ENCODE assay signal across 9 cellular contexts in genomic region chr5:32261198-32261597, GRCh38. TPM values are rescaled to one million over a fixed set of nuclear protein-coding genes. Genes with fewer than 3 reads are reported as not detected.
DNase-seq lines count a peak whose midpoint lies in the region; ATAC-seq and TF ChIP-seq lines count a peak whose summit lies in the region.
"Had no signal": no experiment of that assay in that cellular context is flagged by ENCODE, and none has a peak within 500 bp of the region (broad histone marks: within the 10 kb centered on the region; RNA-seq: fewer than 3 reads in every experiment).

No MANE protein-coding gene starts in this region.

- no peak for TF ChIP-seq CTCF in HEK293 (tag by site-specific recombination; IDR thresholded peaks at IDR 0.05)
- no peak for TF ChIP-seq CTCF in natural killer cell (IDR thresholded peaks at IDR 0.05)
- no peak for TF ChIP-seq CTCF in CD8-positive, alpha-beta T cell (IDR thresholded peaks at IDR 0.05)
- no peak for TF ChIP-seq CTCF in chondrocyte (IDR thresholded peaks at IDR 0.05)
- TF ChIP-seq CTCF in mammary epithelial cell (conservative IDR thresholded peaks at IDR 0.05 in 1 of 2, IDR thresholded peaks at IDR 0.05 in 1 of 2; ENCODE audit: extremely low read depth in 1 of 2, insufficient read depth in 1 of 2, low read depth in 1 of 2, low read length in 2 of 2) = no peak

- CTCF ChIA-PET in HEK293 (lab: Yijun Ruan, JAX) (interaction anchor here (0.6 to 0.9 kb wide), 2 partner anchors 68 to 227 kb away, joined by 3 to 4 read pairs; no protein-coding TSS in a partner anchor), mammary epithelial cell (lab: Charles Lee; ENCODE audit: low non-redundant PET) (no interaction called here)
- CTCF ChIA-PET in CD8-positive, alpha-beta T cell (lab: Charles Lee) = no interaction called here

- no peak overlapping the region for H3K4me2 ChIP-seq in mammary epithelial cell (ENCODE audit: insufficient read depth, low read depth, low read length)

- H3K27ac ChIP-seq in HEK293 (ENCODE audit: extremely low read depth, low read depth, low read length) (no peak overlapping the region), mammary epithelial cell (ENCODE audit: insufficient read depth, low read depth, low read length) (no peak overlapping the region)
- no peak overlapping the region for H3K27ac ChIP-seq in CD8-positive, alpha-beta T cell (ENCODE audit: low read depth, low read length)
- H3K27ac ChIP-seq: HL-60 had no signal

- H3K4me3 Mint-ChIP-seq in natural killer cell (peak overlapping the region; percentile 43), chondrocyte (ENCODE audit: unreplicated experiment) (no peak overlapping the region)
- H3K4me3 Mint-ChIP-seq in CD8-positive, alpha-beta T cell = no peak overlapping the region

- peaks cover 24% of the 10 kb centered on the region for H3K36me3 Mint-ChIP-seq in natural killer cell
- peaks cover 82% of the 10 kb centered on the region for H3K36me3 Mint-ChIP-seq in CD8-positive, alpha-beta T cell
- peaks cover 41% of the 10 kb centered on the region for H3K36me3 Mint-ChIP-seq in chondrocyte (ENCODE audit: low read depth)

- POLR2A ChIA-PET in HEK293 (lab: Yijun Ruan, JAX) = interaction anchor here (1.3 kb wide), 1 partner anchor 107 kb away, joined by 3 read pairs; no protein-coding TSS in a partner anchor
- POLR2A ChIA-PET in CD8-positive, alpha-beta T cell (lab: Charles Lee) = no interaction called here

- WGBS in mammary epithelial cell (ENCODE audit: low coverage, missing lambda C conversion rate) = 70% methylated on average over 2 of the region's 2 CpGs

- peaks cover 75 to 82% of the 10 kb centered on the region in 2 experiments for H3K36me3 ChIP-seq in HEK293 (ENCODE audit: control insufficient read depth in 2 of 2, insufficient read depth in 1 of 2, low read length in 2 of 2)
- H3K36me3 ChIP-seq in CD8-positive, alpha-beta T cell (ENCODE audit: insufficient read depth, low read length) = peaks cover 12% of the 10 kb centered on the region
- peaks cover 15% of the 10 kb centered on the region for H3K36me3 ChIP-seq in mammary epithelial cell (ENCODE audit: insufficient read depth, low read length)

- H3K27ac Mint-ChIP-seq in natural killer cell (peak overlapping the region; percentile 83 to 88), chondrocyte (ENCODE audit: unreplicated experiment) (no peak overlapping the region)
- H3K27ac Mint-ChIP-seq in CD8-positive, alpha-beta T cell = no peak overlapping the region

- no peaks in the 10 kb centered on the region for H3K4me1 ChIP-seq in HEK293 (ENCODE audit: control insufficient read depth, insufficient read depth, low read length)
- no peaks in the 10 kb centered on the region for H3K4me1 ChIP-seq in CD8-positive, alpha-beta T cell (ENCODE audit: insufficient read depth, low read length)
- no peaks in the 10 kb centered on the region for H3K4me1 ChIP-seq in mammary epithelial cell (ENCODE audit: insufficient read depth, low read length)

- no peaks in the 10 kb centered on the region for H3K27me3 Mint-ChIP-seq in natural killer cell (ENCODE audit: low read depth in 2 of 2)
- no peaks in the 10 kb centered on the region for H3K27me3 Mint-ChIP-seq in CD8-positive, alpha-beta T cell (ENCODE audit: low read depth)
- no peaks in the 10 kb centered on the region for H3K27me3 Mint-ChIP-seq in chondrocyte (ENCODE audit: low read depth)

- no peaks in the 10 kb centered on the region for H3K79me2 ChIP-seq in mammary epithelial cell (ENCODE audit: insufficient read depth, low read length)

- in situ Hi-C loops in mammary epithelial cell (cut with MboI; ENCODE audit: low sequenced_read_pairs in 2 of 2) = no loop called here

- H2AFZ ChIP-seq in mammary epithelial cell (ENCODE audit: low read depth, low read length) = no peak overlapping the region

- H4K20me1 ChIP-seq in mammary epithelial cell (ENCODE audit: insufficient read depth, low read length) = no peaks in the 10 kb centered on the region

- BruUV-seq in mammary epithelial cell (replicated peaks; lab: Mats Ljungman, UMichigan) = no TSS peak

- intact Hi-C loops in natural killer cell (cut with micrococcal nuclease) (no loop called here), mammary epithelial cell (cut with micrococcal nuclease) (no loop called here)
- intact Hi-C loops in CD8-positive, alpha-beta T cell (cut with DNase I, micrococcal nuclease) = no loop called here

- H3K4me1 Mint-ChIP-seq in natural killer cell (peaks cover 9 to 25% of the 10 kb centered on the region in 2 donors), chondrocyte (ENCODE audit: low read depth) (peaks cover 16% of the 10 kb centered on the region)
- H3K4me1 Mint-ChIP-seq in CD8-positive, alpha-beta T cell (ENCODE audit: low read depth) = no peaks in the 10 kb centered on the region

- no peaks in the 10 kb centered on the region for H3K9me3 Mint-ChIP-seq in natural killer cell
- no peaks in the 10 kb centered on the region for H3K9me3 Mint-ChIP-seq in CD8-positive, alpha-beta T cell
- no peaks in the 10 kb centered on the region for H3K9me3 Mint-ChIP-seq in chondrocyte (ENCODE audit: low read depth)

- DNase-seq in NOMO-1 treated with DMSO at 0.1 percent for 48 hours (lab: John Stamatoyannopoulos, UW; ENCODE audit: unreplicated experiment) = peak; percentile 64
- no peak for DNase-seq in natural killer cell
- no peak for DNase-seq in putamen (ENCODE audit: low spot score)
- no peak for DNase-seq in CD8-positive, alpha-beta T cell
- DNase-seq in chondrocyte (ENCODE audit: low spot score) = no peak
- DNase-seq in mammary epithelial cell = no peak

- H3K27me3 ChIP-seq in CD8-positive, alpha-beta T cell (ENCODE audit: insufficient read depth, low read length) = no peaks in the 10 kb centered on the region
- H3K27me3 ChIP-seq in mammary epithelial cell (ENCODE audit: insufficient read depth, low read length) = no peaks in the 10 kb centered on the region

- ATAC-seq in GM18861 (IDR thresholded peaks at IDR 0.05; ENCODE audit: unreplicated experiment) (peak; percentile 54), natural killer cell (peak in 2 of 3 donors; percentile 40 to 79)
- ATAC-seq in CD8-positive, alpha-beta T cell = no peak

- no peaks in the 10 kb centered on the region for H3K9me3 ChIP-seq in HEK293 (ENCODE audit: control insufficient read depth, insufficient read depth, low read depth, low read length)
- H3K9me3 ChIP-seq in CD8-positive, alpha-beta T cell (ENCODE audit: low read length) = no peaks in the 10 kb centered on the region
- H3K9me3 ChIP-seq in mammary epithelial cell (replicated peaks; ENCODE audit: insufficient read depth, low read length) = no peaks in the 10 kb centered on the region

- dilution Hi-C loops in mammary epithelial cell (cut with HindIII; ENCODE audit: low sequenced_read_pairs) = loop anchor here (5.0 kb wide), 1 partner anchor 56 kb away; no protein-coding TSS in a partner anchor

- H3K9ac ChIP-seq in mammary epithelial cell (ENCODE audit: insufficient read depth, low read length) = no peak overlapping the region

- H3K4me3 ChIP-seq in HEK293 (ENCODE audit: low read depth, low read length) = no peak overlapping the region
- no peak overlapping the region for H3K4me3 ChIP-seq in CD8-positive, alpha-beta T cell (ENCODE audit: low read depth, low read length)
- H3K4me3 ChIP-seq in mammary epithelial cell (replicated peaks in 1 of 3; ENCODE audit: insufficient read depth in 1 of 3, low read depth in 2 of 3, low read length in 3 of 3) = no peak overlapping the region

TF ChIP-seq in HEK293, 187 proteins besides CTCF, POLR2A, EP300 and RAD21 (continues in another document):
- TF ChIP-seq ZNF148 (tag by site-specific recombination; IDR thresholded peaks at IDR 0.05; ENCODE audit: borderline replicate concordance) (no peak), KLF8 (tag by site-specific recombination; IDR thresholded peaks at IDR 0.05) (no peak), EGR2 (tag by site-specific recombination; IDR thresholded peaks at IDR 0.05; ENCODE audit: low read depth) (peak; percentile 57), ZNF24 (tag by site-specific recombination; IDR thresholded peaks at IDR 0.05) (no peak), ZNF341 (tag by site-specific recombination; IDR thresholded peaks at IDR 0.05; ENCODE audit: low read depth) (peak; percentile 56)

RNA-seq across cellular contexts. Expression of gene MTMR12, which starts 51.5 kb away (rescaled TPM):
- 10 to 100 TPM; 36.9 to 47.7 (median 39.8) TPM for total RNA-seq in natural killer cell
- 10 to 100 TPM; 20.0 to 21.2 TPM for total RNA-seq in CD8-positive, alpha-beta T cell
- total RNA-seq in chondrocyte = 19.0 to 20.4 TPM (median 19.8 TPM) in 3 replicates
- 10 to 100 TPM; 21.0 to 37.5 TPM for total RNA-seq in mammary epithelial cell
- polyA plus RNA-seq in mammary epithelial cell = 13.3 TPM
- polyA minus RNA-seq in mammary epithelial cell = 30.5 TPM

Comparison
In these comparisons a context has a peak if more than half of its experiments do, and no peak if none do; other contexts are left out.
1. H3K27ac Mint-ChIP-seq: peak in natural killer cell (2 of 2); none in CD8-positive, alpha-beta T cell (single experiment) and chondrocyte (single experiment).